In genomic region chr2:141003967-141004657, GRCh38 we compare ENCODE assay signal across 24 cellular contexts.
"Had no signal": no experiment of that assay in that cellular context is flagged by ENCODE, and none has a peak within 500 bp of the region (broad histone marks: within the 10 kb centered on the region; RNA-seq: fewer than 3 reads in every experiment).

No MANE protein-coding gene starts in this region.

- FAIRE-seq: kidney, small intestine had no signal

- H3K9me3 ChIP-seq: gastrocnemius medialis, ovary, psoas muscle, thoracic aorta, transverse colon, upper lobe of right lung, uterus had no signal

- H3K4me1 ChIP-seq: gastrocnemius medialis, psoas muscle, transverse colon, upper lobe of right lung, uterus had no signal

- H3K27ac ChIP-seq: epithelial cell of prostate, gastrocnemius medialis, ovary, psoas muscle, thoracic aorta, transverse colon, upper lobe of right lung, uterus had no signal

- DNase-seq: effector CD8-positive, alpha-beta T cell; endodermal cell; foreskin fibroblast; gastrocnemius medialis; head of caudate nucleus; kidney; natural killer cell; occipital lobe; ovary; posterior cingulate gyrus; psoas muscle; right cardiac atrium; small intestine; stimulated activated CD4-positive, alpha-beta T cell treated with anti-CD3 and anti-CD28 coated beads, Interleukin-15, amount 100 ng/mL, for 24 hours; stimulated activated CD4-positive, alpha-beta T cell treated with anti-CD3 and anti-CD28 coated beads, Interleukin-2, amount 100 ng/mL, for 48 hours; stimulated activated naive B cell treated with anti-CD40 and anti-IgM and Interleukin-4, amounts not matched to agents 10 μg/mL and 1 μg/mL and 100 μg/mL, for 72 hours; transverse colon; upper lobe of right lung; uterus had no signal

- ATAC-seq: esophagus mucosa; gastrocnemius medialis; left lobe of liver; natural killer cell; psoas muscle; right cardiac atrium; stimulated activated naive B cell treated with anti-CD40 and anti-IgM and Interleukin-4, amounts not matched to agents 10 μg/mL and 1 μg/mL and 100 μg/mL, for 72 hours; upper lobe of right lung had no signal

- H3K36me3 ChIP-seq: gastrocnemius medialis, ovary, thoracic aorta, transverse colon, upper lobe of right lung, uterus had no signal

- H3K4me3 ChIP-seq: gastrocnemius medialis, lung, ovary, psoas muscle, thoracic aorta, transverse colon, upper lobe of right lung, uterus had no signal

- H3K27me3 ChIP-seq: gastrocnemius medialis, ovary, transverse colon, upper lobe of right lung, uterus had no signal
